In the genomic region with DNA sequence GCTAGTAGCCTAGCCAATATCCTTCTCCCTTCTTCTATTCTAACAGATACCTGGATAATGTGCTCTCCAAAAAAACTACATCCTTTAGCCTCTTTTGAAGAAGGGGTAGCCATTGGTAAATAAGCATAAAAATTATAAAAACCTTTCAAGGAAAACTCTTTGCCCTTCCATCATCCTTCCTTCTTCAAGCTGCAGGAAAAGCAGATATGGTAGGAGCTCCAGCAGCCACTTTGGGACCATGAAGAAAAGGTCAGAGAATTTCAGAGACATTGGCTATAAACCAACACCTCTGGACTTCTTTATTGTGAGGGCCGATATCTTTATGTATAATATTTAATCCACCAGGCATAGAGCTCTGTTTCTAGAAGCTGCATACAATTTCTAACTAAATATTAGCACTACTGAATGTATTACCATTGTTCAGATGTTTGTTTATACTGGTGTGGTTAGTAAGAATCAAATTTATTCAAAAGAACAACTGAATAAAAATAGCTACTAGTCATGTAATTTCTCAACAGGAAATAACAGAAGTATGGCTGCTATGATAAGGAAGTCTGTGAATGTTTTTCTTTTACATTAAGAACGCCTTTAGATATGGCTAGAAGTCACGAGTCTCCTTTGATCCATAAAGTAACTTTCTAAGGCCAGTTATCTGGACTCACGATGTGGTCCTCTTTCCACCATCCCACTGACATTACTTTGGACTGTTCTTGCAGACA, we compare ENCODE assay signal across 24 cellular contexts. TPM values are rescaled to one million over a fixed set of nuclear protein-coding genes. Genes with fewer than 3 reads are reported as not detected.
DNase-seq lines count a peak whose midpoint lies in the region; FAIRE-seq and TF ChIP-seq lines count a peak whose summit lies in the region.
"Had no signal": no experiment of that assay in that cellular context is flagged by ENCODE, and none has a peak within 500 bp of the region (broad histone marks: within the 10 kb centered on the region; RNA-seq: fewer than 3 reads in every experiment).

No MANE protein-coding gene starts in this region.

- H3K9ac ChIP-seq in H1 (replicated peaks in 1 of 4; ENCODE audit: extremely low read depth in 1 of 4, low read depth in 3 of 4, low read length in 3 of 4) = no peak overlapping the region
- H3K9ac ChIP-seq in smooth muscle cell (ENCODE audit: low read depth) = no peak overlapping the region

- H3K27me3 ChIP-seq in SJSA1 (replicated peaks) (no peaks in the 10 kb centered on the region), H1 (replicated peaks in 1 of 4; ENCODE audit: control insufficient read depth in 3 of 4, extremely low read depth in 1 of 4, insufficient read depth in 3 of 4, low read length in 3 of 4) (no peaks in the 10 kb centered on the region; a peak in 1 of 7 replicates), smooth muscle cell (ENCODE audit: low read depth) (no peaks in the 10 kb centered on the region)
- H3K27me3 ChIP-seq: gastroesophageal sphincter, neutrophil had no signal

- CTCF ChIA-PET in H1 (lab: Charles Lee; ENCODE audit: partially characterized antibody) = interaction anchor here (1.0 to 1.3 kb wide), 4 partner anchors 15 to 31 kb away, joined by 3 to 5 read pairs (median 4); no protein-coding TSS in a partner anchor

- peaks cover 9% of the 10 kb centered on the region for H3F3A ChIP-seq in smooth muscle cell (ENCODE audit: low read depth)

- H3K79me1 ChIP-seq in H1 (ENCODE audit: low read depth, low read length) = no peaks in the 10 kb centered on the region

- WGBS in H1 (ENCODE audit: extremely low coverage in 1 of 2, insufficient coverage in 1 of 2, insufficient read length in 1 of 2, insufficient replicate concordance in 2 of 2, low coverage in 1 of 2, low lambda C conversion rate in 2 of 2, missing lambda C conversion rate in 1 of 2), 2 experiments = 92% methylated on average over 4 of the region's 4 CpGs; no CpG with 5 or more reads in 1 of the 2 experiments
- 43% methylated on average over 4 of the region's 4 CpGs for WGBS in smooth muscle cell (ENCODE audit: low lambda C conversion rate)

- no peak for FAIRE-seq in H1 (lab: Jason Lieb, UNC)

- no peak overlapping the region for H2BK12ac ChIP-seq in H1 (ENCODE audit: low read depth, low read length)

- no peak overlapping the region for H3K4me3 ChIP-seq in SJSA1
- H3K4me3 ChIP-seq in H1 (ENCODE audit: extremely low read depth in 1 of 4, insufficient read depth in 2 of 4, low read depth in 3 of 4, low read length in 4 of 4) = no peak overlapping the region
- H3K4me3 ChIP-seq in smooth muscle cell = no peak overlapping the region
- H3K4me3 ChIP-seq: gastroesophageal sphincter, GM23338, lung, skin epidermis, thoracic aorta had no signal

- no peak overlapping the region for H2AK5ac ChIP-seq in H1 (ENCODE audit: low read depth, low read length)

- no peak for TF ChIP-seq EP300 in H1 (IDR thresholded peaks at IDR 0.05; ENCODE audit: borderline replicate concordance in 1 of 2, low read depth in 2 of 2, low read length in 2 of 2)

- TF ChIP-seq CTCF in H1 (IDR thresholded peaks at IDR 0.05; ENCODE audit: control extremely low read depth in 1 of 3, insufficient read depth in 1 of 3, low read depth in 1 of 3, low read length in 3 of 3) (no peak), smooth muscle cell (IDR thresholded peaks at IDR 0.05; ENCODE audit: borderline replicate concordance, insufficient read depth, poor library complexity, severe bottlenecking) (no peak)

- H4K8ac ChIP-seq in H1 (ENCODE audit: extremely low read depth, insufficient read depth, low read length) = no peak overlapping the region

- H3K4me2 ChIP-seq in H1 (ENCODE audit: insufficient read depth in 1 of 2, low read depth in 2 of 2, low read length in 2 of 2) (no peak overlapping the region), smooth muscle cell (peak overlapping the region; percentile 59)
- H3K4me2 ChIP-seq: GM23338 had no signal

- no peak overlapping the region for H3K18ac ChIP-seq in H1 (ENCODE audit: extremely low read depth, low read length)

- no peaks in the 10 kb centered on the region for H3K36me3 ChIP-seq in SJSA1
- no peaks in the 10 kb centered on the region for H3K36me3 ChIP-seq in H1 (ENCODE audit: control insufficient read depth in 2 of 4, insufficient read depth in 4 of 4, low read length in 3 of 4)
- H3K36me3 ChIP-seq in smooth muscle cell (ENCODE audit: low read depth) = no peaks in the 10 kb centered on the region
- H3K36me3 ChIP-seq: gastroesophageal sphincter, neutrophil, thoracic aorta had no signal

- H2BK5ac ChIP-seq in H1 (ENCODE audit: low read depth, low read length) = no peak overlapping the region

- no peaks in the 10 kb centered on the region for H4K20me1 ChIP-seq in H1 (replicated peaks in 1 of 2; ENCODE audit: control insufficient read depth in 1 of 2, insufficient read depth in 2 of 2, low read length in 2 of 2)
- H4K20me1 ChIP-seq in smooth muscle cell (ENCODE audit: low read depth) = no peaks in the 10 kb centered on the region

- POLR2A ChIA-PET in H1 (lab: Charles Lee; ENCODE audit: partially characterized antibody) = no interaction called here

- no peaks in the 10 kb centered on the region; the same call in 1 of the 2 replicates for H3K23me2 ChIP-seq in H1 (ENCODE audit: low read depth, low read length)

- H3K4me1 ChIP-seq in SJSA1 (replicated peaks) (peaks cover 40% of the 10 kb centered on the region), H1 (replicated peaks in 1 of 4; ENCODE audit: control insufficient read depth in 3 of 4, insufficient read depth in 4 of 4, low read length in 3 of 4) (0 out of 7 replicates have a peak, but pooled peaks cover 0 to 2% (median 0%) of the 10 kb centered on the region in 4 experiments), smooth muscle cell (ENCODE audit: low read depth) (no peaks in the 10 kb centered on the region)

- DNase-seq in GF-D8 (lab: John Stamatoyannopoulos, UW) (peak; percentile 37), SJSA1 (ENCODE audit: low read depth in 1 of 2, low spot score in 2 of 2) (peak in 1 of 2 experiments; percentile 66), H1 (ENCODE audit: low read depth in 1 of 2, low spot score in 2 of 2) (no peak), smooth muscle cell (lab: John Stamatoyannopoulos, UW; ENCODE audit: unreplicated experiment) (no peak), SKM-1 treated with dmso at 0.1 percent for 144 hours (lab: John Stamatoyannopoulos, UW; ENCODE audit: unreplicated experiment) (no peak), GOT3 (lab: John Stamatoyannopoulos, UW) (no peak)
- DNase-seq in stimulated activated CD4-positive, alpha-beta T cell treated with anti-CD3 and anti-CD28 coated beads, Interleukin-1b, Interleukin-23, amount 100 ng/mL, for 48 hours = no peak
- DNase-seq: activated CD4-positive, alpha-beta T cell treated with anti-CD3 and anti-CD28 coated beads for 36 hours; activated naive CD4-positive, alpha-beta T cell treated with anti-CD3 and anti-CD28 coated beads, Interleukin-2, amount 10 ng/mL, durations not matched to agents 7 days and 5 days; activated T-cell treated with anti-CD3 and anti-CD28 coated beads, Interleukin-2, amount 50 U/mL, for 48 hours; anterior cingulate cortex; COR-L47; DND-41; NCI-H146; NCI-H2171 treated with DMSO at 0.1 percent for 48 hours; NCI-H526 treated with DMSO at 0.1 percent for 48 hours; stimulated activated CD4-positive, alpha-beta T cell treated with anti-CD3 and anti-CD28 coated beads, Interleukin-4, amount 100 ng/mL, for 1 hour; stimulated activated naive CD4-positive, alpha-beta T cell treated with Interleukin-2 at 50 U/mL for 16 hours had no signal

- H2AFZ ChIP-seq in H1 (ENCODE audit: low read length) (0 out of 2 replicates have a peak overlapping the region, but pooled peaks have one; percentile 15), smooth muscle cell (ENCODE audit: low read depth) (peak overlapping the region; percentile 22)
- H2AFZ ChIP-seq: GM23338 had no signal

- no peak overlapping the region for H4K5ac ChIP-seq in H1 (ENCODE audit: insufficient read length, low read depth, low read length)

- no peak overlapping the region for H2BK20ac ChIP-seq in H1 (ENCODE audit: low read length)

- no peak overlapping the region for H3K23ac ChIP-seq in H1 (ENCODE audit: insufficient read length)

- H3K27ac ChIP-seq in SJSA1 = peak overlapping the region; percentile 68
- no peak overlapping the region for H3K27ac ChIP-seq in H1 (ENCODE audit: low read depth, low read length)
- peak overlapping the region; percentile 62 for H3K27ac ChIP-seq in smooth muscle cell (ENCODE audit: low read depth)
- H3K27ac ChIP-seq: gastroesophageal sphincter, neutrophil, skin epidermis, thoracic aorta had no signal

- TF ChIP-seq RAD21 in H1 (IDR thresholded peaks at IDR 0.05 in 1 of 2, conservative IDR thresholded peaks at IDR 0.05 in 1 of 2; ENCODE audit: low read depth in 2 of 2, low read length in 2 of 2) = no peak

- no peak overlapping the region for H3K56ac ChIP-seq in H1 (replicated peaks; ENCODE audit: insufficient read length, low read depth, low read length)

- H3K4ac ChIP-seq in H1 (replicated peaks; ENCODE audit: insufficient read length, low read depth, low read length) = no peak overlapping the region

- H4K91ac ChIP-seq in H1 (replicated peaks; ENCODE audit: insufficient read length, low read length) = no peak overlapping the region

- H2BK15ac ChIP-seq in H1 (ENCODE audit: low read length) = no peak overlapping the region

- no peak for TF ChIP-seq POLR2A in H1 (IDR thresholded peaks at IDR 0.05; ENCODE audit: control extremely low read depth in 1 of 2, low read depth in 2 of 2, low read length in 2 of 2)

- H3K79me2 ChIP-seq in H1 (ENCODE audit: control insufficient read depth in 1 of 2, insufficient read depth in 2 of 2, low read length in 2 of 2) (no peaks in the 10 kb centered on the region), smooth muscle cell (ENCODE audit: low read depth) (no peaks in the 10 kb centered on the region)

- H3K14ac ChIP-seq in H1 (ENCODE audit: insufficient read length) = no peak overlapping the region

- no peaks in the 10 kb centered on the region for H3K9me3 ChIP-seq in SJSA1 (replicated peaks)
- peaks cover 0 to 2% of the 10 kb centered on the region in 2 experiments; a peak in 1 of 4 replicates for H3K9me3 ChIP-seq in H1 (ENCODE audit: insufficient read depth in 2 of 2, low read depth in 1 of 2, low read length in 1 of 2)
- H3K9me3 ChIP-seq in smooth muscle cell (replicated peaks; ENCODE audit: low read depth) = no peaks in the 10 kb centered on the region
- H3K9me3 ChIP-seq: gastroesophageal sphincter, neutrophil, thoracic aorta had no signal

- H2BK120ac ChIP-seq in H1 (replicated peaks; ENCODE audit: low read depth, low read length) = no peak overlapping the region

RNA-seq across cellular contexts. Expression of a gene that starts 32.2 kb away (rescaled TPM):
- 0.26 TPM in 1 of 2 replicates, not detected in the other for total RNA-seq in SJSA1 (2014; rRNA removed; shearing (Covaris generic))
- total RNA-seq in H1 (2021; fragmentation: NEBNext Ultra II Directional; extraction: Animal tissue kit (Norgen Biotek cat#: 25700)) = 0.13 and 0.17 TPM in 2 replicates
- polyA plus RNA-seq in H1 (2011; rRNA removed) (0.11 TPM in 2 replicates), smooth muscle cell (0.21 TPM in 1 of 2 replicates, not detected in the other)
- 0.13 TPM for polyA plus RNA-seq in H1 (2011; cell fraction: cytosol; rRNA removed)
- polyA plus RNA-seq in H1 (2011; cell fraction: nucleus; rRNA removed) = 0.11 TPM
- polyA plus RNA-seq in H1 (2012, experiment 1 of 2) = 0.09 to 0.17 TPM (median 0.11 TPM) in 4 replicates
- not detected for polyA plus RNA-seq in H1 (2012, experiment 2 of 2)
- polyA plus RNA-seq in H1 (2013, experiment 1 of 2) = 0.14 TPM
- polyA plus RNA-seq in H1 (2013, experiment 2 of 2) = 0.11 TPM
- polyA minus RNA-seq in H1 (2011; rRNA and poly(A)+ RNA removed) = 0.06 and 0.20 TPM in 2 replicates
- not detected for polyA minus RNA-seq in H1 (2011; cell fraction: cytosol; rRNA and poly(A)+ RNA removed)
- polyA minus RNA-seq in H1 (2011; cell fraction: nucleus; rRNA and poly(A)+ RNA removed) = 0.10 TPM
- 0.90 and 0.99 TPM in 2 replicates for total RNA-seq in smooth muscle cell

RNA-seq across cellular contexts. Expression of a gene that starts 46.7 kb away (rescaled TPM):
- total RNA-seq in SJSA1 (2014; rRNA removed; shearing (Covaris generic)) = 122 and 130 TPM in 2 replicates
- total RNA-seq in H1 (2021; fragmentation: NEBNext Ultra II Directional; extraction: Animal tissue kit (Norgen Biotek cat#: 25700)) = 39.2 TPM in 2 replicates
- polyA plus RNA-seq in H1 (2011; rRNA removed) (38.2 and 42.2 TPM in 2 replicates), smooth muscle cell (29.6 and 33.8 TPM in 2 replicates)
- 47.3 TPM for polyA plus RNA-seq in H1 (2011; cell fraction: cytosol; rRNA removed)
- 39.8 TPM for polyA plus RNA-seq in H1 (2011; cell fraction: nucleus; rRNA removed)
- 31.7 to 35.4 TPM (median 33.2 TPM) in 4 replicates for polyA plus RNA-seq in H1 (2012, experiment 1 of 2)
- polyA plus RNA-seq in H1 (2012, experiment 2 of 2) = 31.8 TPM
- 22.5 TPM for polyA plus RNA-seq in H1 (2013, experiment 1 of 2)
- polyA plus RNA-seq in H1 (2013, experiment 2 of 2) = 22.7 TPM
- 21.8 and 30.5 TPM in 2 replicates for polyA minus RNA-seq in H1 (2011; rRNA and poly(A)+ RNA removed)
- 16.9 TPM for polyA minus RNA-seq in H1 (2011; cell fraction: cytosol; rRNA and poly(A)+ RNA removed)
- 23.3 TPM for polyA minus RNA-seq in H1 (2011; cell fraction: nucleus; rRNA and poly(A)+ RNA removed)
- 20.0 and 27.0 TPM in 2 replicates for total RNA-seq in smooth muscle cell
